12 cellular contexts compared by ENCODE assay signal in the genomic region with DNA sequence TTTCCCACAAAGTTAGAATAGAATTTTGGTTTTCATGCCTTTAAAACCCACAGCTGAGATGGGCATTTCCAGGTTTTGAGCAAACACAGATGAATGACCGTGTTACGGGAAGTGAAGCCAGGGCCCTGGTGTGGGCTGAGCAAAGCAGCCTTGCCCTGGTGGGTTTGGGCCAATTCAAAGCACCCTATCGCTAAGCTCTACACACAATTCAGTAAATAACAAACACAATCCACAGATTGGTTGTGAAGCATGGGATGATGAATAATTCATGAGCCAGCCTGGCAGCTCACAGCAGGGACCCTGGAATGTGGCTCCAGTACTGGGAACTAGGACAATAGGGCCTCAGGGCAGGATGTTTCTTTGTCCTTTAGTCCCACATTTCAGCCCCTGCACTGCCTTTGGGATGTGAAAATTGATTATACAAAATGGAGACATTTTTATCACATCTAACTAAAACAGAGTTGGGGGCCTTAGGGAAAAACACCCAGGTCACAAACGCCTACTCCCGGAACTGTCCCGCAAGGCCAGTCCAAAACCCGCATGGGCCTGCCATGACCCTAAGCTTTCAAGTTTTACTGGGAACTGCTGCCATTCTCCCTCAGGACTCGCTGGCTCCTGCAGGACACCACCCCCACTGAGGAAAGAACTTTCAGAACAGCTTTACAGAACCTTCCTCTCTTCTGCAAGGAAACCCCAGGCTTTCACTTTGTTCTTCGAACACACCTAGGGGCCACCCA.
DNase-seq lines count a peak whose midpoint lies in the region; ATAC-seq and TF ChIP-seq lines count a peak whose summit lies in the region.
"Had no signal": no experiment of that assay in that cellular context is flagged by ENCODE, and none has a peak within 500 bp of the region (broad histone marks: within the 10 kb centered on the region; RNA-seq: fewer than 3 reads in every experiment).

No MANE protein-coding gene starts in this region.

- peaks cover 15% of the 10 kb centered on the region for H3K27me3 Mint-ChIP-seq in HFFc6 (ENCODE audit: insufficient read depth)

- no peak overlapping the region for H3K27ac ChIP-seq in colonic mucosa

- H3K9ac ChIP-seq in colonic mucosa (ENCODE audit: low read depth in 2 of 2, low read length in 2 of 2), result no peak overlapping the region

- TF ChIP-seq CTCF in HFFc6 (IDR thresholded peaks at IDR 0.05) (no peak), colonic mucosa (IDR thresholded peaks at IDR 0.05) (no peak)

- H3K27me3 ChIP-seq in colonic mucosa, result no peaks in the 10 kb centered on the region

- DNase-seq in COR-L47 (lab: John Stamatoyannopoulos, UW) (peak; percentile 46), HFFc6 (peak; percentile 18), colonic mucosa (peak; percentile 4), middle frontal gyrus (ENCODE audit: extremely low spot score, low spot score) (peak; percentile 8), DMS114 treated with DMSO at 0.1 percent for 48 hours (lab: John Stamatoyannopoulos, UW; ENCODE audit: unreplicated experiment) (no peak)
- DNase-seq: mammary epithelial cell; NCI-H1930; stimulated activated CD4-positive, alpha-beta T cell treated with anti-CD3 and anti-CD28 coated beads, Interleukin-1b, Interleukin-23, amount 100 ng/mL, for 48 hours had no signal

- intact Hi-C loops in colonic mucosa (cut with DNase I), result no loop called here

- H3K9me3 ChIP-seq in colonic mucosa, result no peaks in the 10 kb centered on the region

- no peak overlapping the region for H3K27ac Mint-ChIP-seq in HFFc6
- H3K27ac Mint-ChIP-seq: T-helper 1 cell treated with Interleukin-12 subunit alpha and Interleukin-12 subunit beta and Interleukin-4 antibody, amounts not matched to agents 30 μg/mL and 1 μg/mL, for 36 hours had no signal

- no peak overlapping the region for H3K4me3 Mint-ChIP-seq in HFFc6
- H3K4me3 Mint-ChIP-seq: T-helper 1 cell treated with Interleukin-12 subunit alpha and Interleukin-12 subunit beta and Interleukin-4 antibody, amounts not matched to agents 30 μg/mL and 1 μg/mL, for 36 hours had no signal

- ATAC-seq in GM21723 (IDR thresholded peaks at IDR 0.05; ENCODE audit: unreplicated experiment) (no peak), HG03280 (IDR thresholded peaks at IDR 0.05; ENCODE audit: unreplicated experiment) (no peak), GM18520 (IDR thresholded peaks at IDR 0.05; ENCODE audit: unreplicated experiment) (no peak)

- no peaks in the 10 kb centered on the region for H3K9me3 Mint-ChIP-seq in HFFc6
- H3K9me3 Mint-ChIP-seq: T-helper 1 cell treated with Interleukin-12 subunit alpha and Interleukin-12 subunit beta and Interleukin-4 antibody, amounts not matched to agents 30 μg/mL and 1 μg/mL, for 36 hours had no signal

- no peak overlapping the region for H3K4me3 ChIP-seq in colonic mucosa

- H3K36me3 ChIP-seq in colonic mucosa, result no peaks in the 10 kb centered on the region

- H3K4me1 ChIP-seq in colonic mucosa, result no peaks in the 10 kb centered on the region

- H3K4me1 Mint-ChIP-seq in HFFc6 (ENCODE audit: low read depth), result no peaks in the 10 kb centered on the region

- H3K36me3 Mint-ChIP-seq in HFFc6 (ENCODE audit: low read depth), result no peaks in the 10 kb centered on the region
